1 cellular context compared by ENCODE assay signal in genomic region chr3:191707817-191708216, GRCh38.
TF ChIP-seq lines count a peak whose summit lies in the region.

No MANE protein-coding gene starts in this region.

TF ChIP-seq in GM23338, 12 proteins besides CTCF, POLR2A, EP300 and RAD21:
- TF ChIP-seq ETS1 (IDR thresholded peaks at IDR 0.05) = no peak
- no peak for TF ChIP-seq JUNB (IDR thresholded peaks at IDR 0.05; ENCODE audit: unreplicated experiment)
- TF ChIP-seq NANOG (IDR thresholded peaks at IDR 0.05; ENCODE audit: borderline replicate concordance) = no peak
- no peak for TF ChIP-seq EZH2phosphoT487 (IDR thresholded peaks at IDR 0.05; ENCODE audit: unreplicated experiment)
- no peak for TF ChIP-seq EZH2 (IDR thresholded peaks at IDR 0.05; ENCODE audit: low read depth, unreplicated experiment)
- no peak for TF ChIP-seq REST (IDR thresholded peaks at IDR 0.05; ENCODE audit: unreplicated experiment)
